Comparison of ENCODE assay signal across 16 cellular contexts in genomic region chr13:75530536-75530935, GRCh38. TPM values are rescaled to one million over a fixed set of nuclear protein-coding genes. Genes with fewer than 3 reads are reported as not detected.
DNase-seq lines count a peak whose midpoint lies in the region; ATAC-seq and TF ChIP-seq lines count a peak whose summit lies in the region.
"Had no signal": no experiment of that assay in that cellular context is flagged by ENCODE, and none has a peak within 500 bp of the region (broad histone marks: within the 10 kb centered on the region; RNA-seq: fewer than 3 reads in every experiment).

No MANE protein-coding gene starts in this region.

- no peaks in the 10 kb centered on the region for H3K36me3 ChIP-seq in prostate gland

- no peak for TF ChIP-seq POLR2A in prostate gland (IDR thresholded peaks at IDR 0.05)

- no peaks in the 10 kb centered on the region for H3K27me3 Mint-ChIP-seq in activated naive CD4-positive, alpha-beta T cell treated with anti-CD3 and anti-CD28 coated beads, Interleukin-2, amount 10 ng/mL, durations not matched to agents 7 days and 5 days
- H3K27me3 Mint-ChIP-seq: T-cell had no signal

- CTCF ChIA-PET in activated naive CD4-positive, alpha-beta T cell treated with anti-CD3 and anti-CD28 coated beads, Interleukin-2, amount 10 ng/mL, durations not matched to agents 7 days and 5 days (lab: Charles Lee), result interaction anchor here (1.5 kb wide), 1 partner anchor 48 kb away, joined by 6 read pairs; the partner anchor contains the start of gene TBC1D4

- no peak for TF ChIP-seq CTCF in prostate gland (IDR thresholded peaks at IDR 0.05)

- H3K4me3 Mint-ChIP-seq in activated naive CD4-positive, alpha-beta T cell treated with anti-CD3 and anti-CD28 coated beads, Interleukin-2, amount 10 ng/mL, durations not matched to agents 7 days and 5 days, result no peak overlapping the region
- H3K4me3 Mint-ChIP-seq: T-cell had no signal

- no peak overlapping the region for H3K4me3 ChIP-seq in prostate gland
- H3K4me3 ChIP-seq: tibial artery had no signal

- H3K27me3 ChIP-seq in prostate gland (replicated peaks; ENCODE audit: insufficient read depth), result no peaks in the 10 kb centered on the region
- H3K27me3 ChIP-seq: tibial artery had no signal

- intact Hi-C loops in prostate gland (cut with DNase I), result no loop called here

- peak overlapping the region; percentile 55 for H3K27ac Mint-ChIP-seq in activated naive CD4-positive, alpha-beta T cell treated with anti-CD3 and anti-CD28 coated beads, Interleukin-2, amount 10 ng/mL, durations not matched to agents 7 days and 5 days
- no peak overlapping the region for H3K27ac Mint-ChIP-seq in activated naive CD4-positive, alpha-beta T cell treated with anti-CD3 and anti-CD28 coated beads, Interleukin-2, amount 50 U/mL, for 72 hours

- H3K9me3 Mint-ChIP-seq in activated naive CD4-positive, alpha-beta T cell treated with anti-CD3 and anti-CD28 coated beads, Interleukin-2, amount 10 ng/mL, durations not matched to agents 7 days and 5 days, result no peaks in the 10 kb centered on the region
- H3K9me3 Mint-ChIP-seq in activated naive CD4-positive, alpha-beta T cell treated with anti-CD3 and anti-CD28 coated beads, Interleukin-2, amount 50 U/mL, for 72 hours, result peaks cover 0 to under 1% of the 10 kb centered on the region in 2 donors
- H3K9me3 Mint-ChIP-seq: T-cell had no signal

- DNase-seq in activated naive CD4-positive, alpha-beta T cell treated with anti-CD3 and anti-CD28 coated beads, Interleukin-2, amount 10 ng/mL, durations not matched to agents 7 days and 5 days, result no peak
- no peak for DNase-seq in activated naive CD4-positive, alpha-beta T cell treated with Interleukin-2 at 50 U/mL for 16 hours
- no peak for DNase-seq in activated naive CD4-positive, alpha-beta T cell treated with anti-CD3 and anti-CD28 coated beads, Interleukin-2, amount 50 U/mL, for 72 hours (ENCODE audit: low spot score in 2 of 2)
- DNase-seq in stimulated activated naive CD8-positive, alpha-beta T cell treated with anti-CD3 and anti-CD28 coated beads, Interleukin-15, Interleukin-2, amounts not matched to agents 100 U/mL and 50 U/mL, for 24 hours, result no peak
- DNase-seq in prostate gland (ENCODE audit: low spot score) (no peak), DMS79 (lab: John Stamatoyannopoulos, UW) (no peak)
- DNase-seq: activated CD4-positive, CD25-positive, alpha-beta regulatory T cell; KG1; left colon; NCI-H1417 treated with DMSO at 0.1 percent for 48 hours; stimulated activated CD4-positive, alpha-beta T cell treated with anti-CD3 and anti-CD28 coated beads, Interleukin-4, amount 100 ng/mL, for 4 hours; T-cell; tibial artery had no signal

- H3K4me1 Mint-ChIP-seq in activated naive CD4-positive, alpha-beta T cell treated with anti-CD3 and anti-CD28 coated beads, Interleukin-2, amount 10 ng/mL, durations not matched to agents 7 days and 5 days, result peaks cover 39% of the 10 kb centered on the region

- H3K27ac ChIP-seq in prostate gland, result no peak overlapping the region
- H3K27ac ChIP-seq: parathyroid adenoma, tibial artery had no signal

- ATAC-seq in HG03342 (IDR thresholded peaks at IDR 0.05; ENCODE audit: unreplicated experiment) (peak; percentile 47), HG03521 (IDR thresholded peaks at IDR 0.05; ENCODE audit: unreplicated experiment) (no peak)
- ATAC-seq in activated naive CD4-positive, alpha-beta T cell treated with anti-CD3 and anti-CD28 coated beads, Interleukin-2, amount 50 U/mL, for 72 hours, result peak; percentile 80 to 95
- ATAC-seq in stimulated activated naive CD8-positive, alpha-beta T cell treated with anti-CD3 and anti-CD28 coated beads, Interleukin-15, Interleukin-2, amounts not matched to agents 100 U/mL and 50 U/mL, for 24 hours, result peak; percentile 77
- ATAC-seq: left colon had no signal

- H3K9me3 ChIP-seq in prostate gland, result no peaks in the 10 kb centered on the region
- H3K9me3 ChIP-seq: tibial artery had no signal

- peaks cover 51% of the 10 kb centered on the region for H3K36me3 Mint-ChIP-seq in activated naive CD4-positive, alpha-beta T cell treated with anti-CD3 and anti-CD28 coated beads, Interleukin-2, amount 10 ng/mL, durations not matched to agents 7 days and 5 days
- peaks cover 13 to 50% of the 10 kb centered on the region in 2 donors for H3K36me3 Mint-ChIP-seq in activated naive CD4-positive, alpha-beta T cell treated with anti-CD3 and anti-CD28 coated beads, Interleukin-2, amount 50 U/mL, for 72 hours

- no peaks in the 10 kb centered on the region for H3K4me1 ChIP-seq in prostate gland (replicated peaks)
- H3K4me1 ChIP-seq: parathyroid adenoma had no signal

- 66% methylated on average over 1 of the region's 1 CpG for WGBS in prostate gland

RNA-seq across cellular contexts. Expression of gene COMMD6, which starts 7.1 kb away (rescaled TPM):
- 100 to 1,000 TPM; 103 to 129 TPM for total RNA-seq in activated naive CD4-positive, alpha-beta T cell treated with anti-CD3 and anti-CD28 coated beads, Interleukin-2, amount 50 U/mL, for 72 hours
- total RNA-seq in prostate gland, result 100 to 1,000 TPM in 1 of 2 donors, 10 to 100 TPM in 1; 77.3 to 183 TPM

RNA-seq across cellular contexts. Expression of gene UCHL3, which starts 19.1 kb away (rescaled TPM):
- 10 to 100 TPM; 41.9 to 46.7 TPM for total RNA-seq in activated naive CD4-positive, alpha-beta T cell treated with anti-CD3 and anti-CD28 coated beads, Interleukin-2, amount 50 U/mL, for 72 hours
- total RNA-seq in prostate gland, result 10 to 100 TPM; 17.1 to 26.8 TPM

RNA-seq across cellular contexts. Expression of gene TBC1D4, which starts 48.6 kb away (rescaled TPM):
- 10 to 100 TPM; 29.6 to 30.5 TPM for total RNA-seq in activated naive CD4-positive, alpha-beta T cell treated with anti-CD3 and anti-CD28 coated beads, Interleukin-2, amount 50 U/mL, for 72 hours
- total RNA-seq in prostate gland, result 10 to 100 TPM; 27.6 to 56.1 TPM
